ENCODE assay signal across 1 cellular context in genomic region chr21:33682992-33683627, GRCh38.
A peak's percentile ranks its signal among the peaks of the same experiment; 100 is the strongest.
TF ChIP-seq lines count a peak whose summit lies in the region.

No MANE protein-coding gene starts in this region.

TF ChIP-seq in HEK293, 187 proteins besides CTCF, POLR2A, EP300 and RAD21 (continued from another document and continues in another):
- no peak for TF ChIP-seq ZSCAN4 (tag by site-specific recombination; IDR thresholded peaks at IDR 0.05)
- no peak for TF ChIP-seq ZNF518A (tag by site-specific recombination; conservative IDR thresholded peaks at IDR 0.05; ENCODE audit: low read depth)
- no peak for TF ChIP-seq SCRT1 (tag by site-specific recombination; IDR thresholded peaks at IDR 0.05; ENCODE audit: borderline replicate concordance)
- TF ChIP-seq ZNF621 (tag by site-specific recombination; IDR thresholded peaks at IDR 0.05) = no peak
- TF ChIP-seq ZNF266 (tag by site-specific recombination; IDR thresholded peaks at IDR 0.05; ENCODE audit: low read depth) = no peak
- TF ChIP-seq HIC1 (tag by site-specific recombination; IDR thresholded peaks at IDR 0.05) = no peak
- no peak for TF ChIP-seq GLI4 (tag by site-specific recombination; IDR thresholded peaks at IDR 0.05)
- TF ChIP-seq ZFP3 (tag by site-specific recombination; IDR thresholded peaks at IDR 0.05; ENCODE audit: low read depth) = no peak
- no peak for TF ChIP-seq ZNF214 (tag by site-specific recombination; IDR thresholded peaks at IDR 0.05; ENCODE audit: borderline replicate concordance)
- TF ChIP-seq ZNF585B (tag by site-specific recombination; IDR thresholded peaks at IDR 0.05) = no peak
- peak; percentile 61 for TF ChIP-seq KLF10 (tag by site-specific recombination; IDR thresholded peaks at IDR 0.05)
- peak; percentile 16; the same call in 1 of the 2 replicates for TF ChIP-seq IKZF3 (tag by site-specific recombination; IDR thresholded peaks at IDR 0.05)
- TF ChIP-seq ZNF654 (tag by site-specific recombination; IDR thresholded peaks at IDR 0.05; ENCODE audit: low read depth) = no peak
- no peak for TF ChIP-seq ZNF311 (tag by site-specific recombination; IDR thresholded peaks at IDR 0.05; ENCODE audit: borderline replicate concordance)
- no peak for TF ChIP-seq GLIS2 (tag by site-specific recombination; IDR thresholded peaks at IDR 0.05)
- TF ChIP-seq ZBTB26 (tag by site-specific recombination; optimal IDR thresholded peaks at IDR 0.05) = no peak
- TF ChIP-seq GFI1B (tag by site-specific recombination; IDR thresholded peaks at IDR 0.05) = no peak
- TF ChIP-seq ZBTB49 (tag by site-specific recombination; IDR thresholded peaks at IDR 0.05; ENCODE audit: low read depth) = no peak
- TF ChIP-seq ZNF785 (tag by site-specific recombination; IDR thresholded peaks at IDR 0.05) = no peak
- TF ChIP-seq ZNF670 (tag by site-specific recombination; IDR thresholded peaks at IDR 0.05; ENCODE audit: low read depth) = no peak
- TF ChIP-seq KLF16 (tag by site-specific recombination; IDR thresholded peaks at IDR 0.05) = no peak
- no peak for TF ChIP-seq ZNF23 (tag by site-specific recombination; IDR thresholded peaks at IDR 0.05; ENCODE audit: borderline replicate concordance)
- no peak for TF ChIP-seq ZNF600 (tag by site-specific recombination; IDR thresholded peaks at IDR 0.05)
- TF ChIP-seq, protein P1, sequence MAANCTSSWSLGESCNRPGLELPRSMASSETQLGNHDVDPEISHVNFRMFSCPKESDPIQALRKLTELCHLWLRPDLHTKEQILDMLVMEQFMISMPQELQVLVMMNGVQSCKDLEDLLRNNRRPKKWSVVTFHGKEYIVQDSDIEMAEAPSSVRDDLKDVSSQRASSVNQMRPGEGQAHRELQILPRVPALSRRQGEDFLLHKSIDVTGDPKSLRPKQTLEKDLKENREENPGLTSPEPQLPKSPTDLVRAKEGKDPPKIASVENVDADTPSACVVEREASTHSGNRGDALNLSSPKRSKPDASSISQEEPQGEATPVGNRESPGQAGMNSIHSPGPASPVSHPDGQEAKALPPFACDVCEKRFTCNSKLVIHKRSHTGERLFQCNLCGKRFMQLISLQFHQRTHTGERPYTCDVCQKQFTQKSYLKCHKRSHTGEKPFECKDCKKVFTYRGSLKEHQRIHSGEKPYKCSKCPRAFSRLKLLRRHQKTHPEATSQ (tag by site-specific recombination; IDR thresholded peaks at IDR 0.05) = no peak
- TF ChIP-seq ZNF623 (tag by site-specific recombination; IDR thresholded peaks at IDR 0.05) = no peak
- no peak for TF ChIP-seq ZNF248 (tag by site-specific recombination; IDR thresholded peaks at IDR 0.05)
- TF ChIP-seq, protein P2, sequence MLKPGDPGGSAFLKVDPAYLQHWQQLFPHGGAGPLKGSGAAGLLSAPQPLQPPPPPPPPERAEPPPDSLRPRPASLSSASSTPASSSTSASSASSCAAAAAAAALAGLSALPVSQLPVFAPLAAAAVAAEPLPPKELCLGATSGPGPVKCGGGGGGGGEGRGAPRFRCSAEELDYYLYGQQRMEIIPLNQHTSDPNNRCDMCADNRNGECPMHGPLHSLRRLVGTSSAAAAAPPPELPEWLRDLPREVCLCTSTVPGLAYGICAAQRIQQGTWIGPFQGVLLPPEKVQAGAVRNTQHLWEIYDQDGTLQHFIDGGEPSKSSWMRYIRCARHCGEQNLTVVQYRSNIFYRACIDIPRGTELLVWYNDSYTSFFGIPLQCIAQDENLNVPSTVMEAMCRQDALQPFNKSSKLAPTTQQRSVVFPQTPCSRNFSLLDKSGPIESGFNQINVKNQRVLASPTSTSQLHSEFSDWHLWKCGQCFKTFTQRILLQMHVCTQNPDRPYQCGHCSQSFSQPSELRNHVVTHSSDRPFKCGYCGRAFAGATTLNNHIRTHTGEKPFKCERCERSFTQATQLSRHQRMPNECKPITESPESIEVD (tag by site-specific recombination; IDR thresholded peaks at IDR 0.05) = no peak
- TF ChIP-seq ZNF664 (tag by site-specific recombination; IDR thresholded peaks at IDR 0.05) = no peak
- TF ChIP-seq ZNF701 (tag by site-specific recombination; IDR thresholded peaks at IDR 0.05) = no peak
- no peak for TF ChIP-seq ZNF76 (tag by site-specific recombination; IDR thresholded peaks at IDR 0.05; ENCODE audit: borderline replicate concordance, low read depth)
- TF ChIP-seq HOXD13 (CRISPR knock-in tag; IDR thresholded peaks at IDR 0.05; ENCODE audit: borderline replicate concordance) = no peak
- peak; percentile 53; the same call in 1 of the 2 replicates for TF ChIP-seq ZBTB17 (tag by site-specific recombination; IDR thresholded peaks at IDR 0.05)
- no peak for TF ChIP-seq INSM2 (tag by site-specific recombination; IDR thresholded peaks at IDR 0.05)
- no peak for TF ChIP-seq ZNF792 (tag by site-specific recombination; IDR thresholded peaks at IDR 0.05)
- TF ChIP-seq ZNF610 (tag by site-specific recombination; IDR thresholded peaks at IDR 0.05; ENCODE audit: borderline replicate concordance) = no peak
- TF ChIP-seq ZNF280C (tag by site-specific recombination; IDR thresholded peaks at IDR 0.05) = no peak
- TF ChIP-seq KLF9 (tag by site-specific recombination; IDR thresholded peaks at IDR 0.05; ENCODE audit: low read depth) = no peak
- no peak for TF ChIP-seq BCL11A (tag by site-specific recombination; IDR thresholded peaks at IDR 0.05; ENCODE audit: low read depth)
- TF ChIP-seq ZBTB7A (tag by site-specific recombination; IDR thresholded peaks at IDR 0.05; ENCODE audit: low read depth) = no peak
